Comparison of ENCODE assay signal across 9 cellular contexts in genomic region chr15:58330836-58331561, GRCh38.
DNase-seq lines count a peak whose midpoint lies in the region; ATAC-seq, FAIRE-seq and TF ChIP-seq lines count a peak whose summit lies in the region.
"Had no signal": no experiment of that assay in that cellular context is flagged by ENCODE, and none has a peak within 500 bp of the region (broad histone marks: within the 10 kb centered on the region; RNA-seq: fewer than 3 reads in every experiment).

No MANE protein-coding gene starts in this region.

- TF ChIP-seq POLR2A in spleen (IDR thresholded peaks at IDR 0.05), result no peak
- TF ChIP-seq POLR2A in GM12891 (IDR thresholded peaks at IDR 0.05; ENCODE audit: low read depth, low read length), result no peak

- CTCF ChIA-PET in activated CD4-positive, alpha-beta memory T cell treated with anti-CD3 and anti-CD28 coated beads for 36 hours (lab: Charles Lee), result interaction anchor here (1.4 kb wide), 1 partner anchor 17 kb away, joined by 4 read pairs; no protein-coding TSS in a partner anchor

- FAIRE-seq in GM12891 (lab: Jason Lieb, UNC), result no peak

- H3K4me1 ChIP-seq in hepatocyte (ENCODE audit: insufficient read depth) (peaks cover 35% of the 10 kb centered on the region), spleen (peaks cover 12 to 42% (median 30%) of the 10 kb centered on the region in 6 donors)

- H3K9me3 Mint-ChIP-seq in activated CD4-positive, alpha-beta memory T cell treated with anti-CD3 and anti-CD28 coated beads for 36 hours, result peaks cover 8% of the 10 kb centered on the region

- peaks cover 3% of the 10 kb centered on the region for H3K36me3 Mint-ChIP-seq in activated CD4-positive, alpha-beta memory T cell treated with anti-CD3 and anti-CD28 coated beads for 36 hours

- H3K4me1 Mint-ChIP-seq in activated CD4-positive, alpha-beta memory T cell treated with anti-CD3 and anti-CD28 coated beads for 36 hours (ENCODE audit: low read depth), result peaks cover 39% of the 10 kb centered on the region

- no peak for TF ChIP-seq CTCF in hepatocyte (IDR thresholded peaks at IDR 0.05; ENCODE audit: poor library complexity)
- TF ChIP-seq CTCF in spleen (IDR thresholded peaks at IDR 0.05 in 8 of 11, conservative IDR thresholded peaks at IDR 0.05 in 3 of 11), result no peak

- H3K4me2 ChIP-seq in hepatocyte, result peak overlapping the region; percentile 50

- POLR2A ChIA-PET in activated CD4-positive, alpha-beta memory T cell treated with anti-CD3 and anti-CD28 coated beads for 36 hours (lab: Charles Lee), result interaction anchor here (2.1 kb wide), 1 partner anchor 27 kb away, joined by 9 read pairs; no protein-coding TSS in a partner anchor

- H3K79me2 ChIP-seq in hepatocyte, result no peaks in the 10 kb centered on the region

- H3K27me3 ChIP-seq in hepatocyte (no peaks in the 10 kb centered on the region), spleen (replicated peaks in 1 of 7) (no peaks in the 10 kb centered on the region)

- H3K27ac Mint-ChIP-seq in activated CD4-positive, alpha-beta memory T cell treated with anti-CD3 and anti-CD28 coated beads for 36 hours, result peak overlapping the region; percentile 91

- no peaks in the 10 kb centered on the region for H4K20me1 ChIP-seq in hepatocyte (ENCODE audit: insufficient read depth, poor library complexity, severe bottlenecking)

- ATAC-seq in HG02798 (IDR thresholded peaks at IDR 0.05; ENCODE audit: poor library complexity, unreplicated experiment) (no peak), HG03342 (IDR thresholded peaks at IDR 0.05; ENCODE audit: unreplicated experiment) (no peak)

- no peak overlapping the region for H3K4me3 Mint-ChIP-seq in activated CD4-positive, alpha-beta memory T cell treated with anti-CD3 and anti-CD28 coated beads for 36 hours

- WGBS in hepatocyte (ENCODE audit: low lambda C conversion rate, missing lambda C conversion rate), result 34% methylated on average over 8 of the region's 8 CpGs
- WGBS in spleen, 5 donors, result 35 to 60% (median 57%) methylated on average over 7 to 8 of the region's 8 CpGs

- intact Hi-C loops in activated CD4-positive, alpha-beta memory T cell treated with anti-CD3 and anti-CD28 coated beads for 36 hours (cut with micrococcal nuclease), result loop anchor here (5.0 to 10.0 kb wide), 6 partner anchors 91 to 626 kb away; partner anchors contain the start of genes ADAM10, POLR2M and SLTM
- intact Hi-C loops in spleen (cut with DNase I; ENCODE audit: low total_unique reads), result loop anchor here (10.0 kb wide), 1 partner anchor 56 kb away; no protein-coding TSS in a partner anchor

- H3K9me2 ChIP-seq in hepatocyte (replicated peaks; ENCODE audit: insufficient read depth), result no peaks in the 10 kb centered on the region

- H3K9me3 ChIP-seq in hepatocyte (ENCODE audit: low read depth) (peaks cover 7% of the 10 kb centered on the region), spleen (peaks cover 0 to 10% (median 3%) of the 10 kb centered on the region in 8 donors)

- H3K27ac ChIP-seq in hepatocyte, result peak overlapping the region; percentile 96
- peak overlapping the region in 7 of 8 donors; percentile 79 to 91 (median 85) for H3K27ac ChIP-seq in spleen

- H3K36me3 ChIP-seq in hepatocyte (replicated peaks; ENCODE audit: insufficient read depth, low read depth), result no peaks in the 10 kb centered on the region
- H3K36me3 ChIP-seq in spleen, result no peaks in the 10 kb centered on the region

- no peak overlapping the region for H2AFZ ChIP-seq in hepatocyte

- peaks cover 4% of the 10 kb centered on the region for H3K27me3 Mint-ChIP-seq in activated CD4-positive, alpha-beta memory T cell treated with anti-CD3 and anti-CD28 coated beads for 36 hours

- H3K4me3 ChIP-seq in hepatocyte (no peak overlapping the region), spleen (peak overlapping the region in 1 of 8 donors; percentile 26)

- DNase-seq in DMS79 treated with DMSO at 0.1 percent for 48 hours (lab: John Stamatoyannopoulos, UW) (peak; percentile 36), DMS79 (lab: John Stamatoyannopoulos, UW) (no peak), hepatocyte (ENCODE audit: low spot score) (no peak), spleen (no peak), GM12891 (ENCODE audit: insufficient read length, low spot score) (no peak)
- no peak for DNase-seq in activated CD4-positive, alpha-beta memory T cell treated with anti-CD3 and anti-CD28 coated beads for 36 hours
- DNase-seq: T-helper 9 cell had no signal

TF ChIP-seq in GM12891, 5 proteins besides CTCF, POLR2A, EP300 and RAD21:
- no peak for TF ChIP-seq POU2F2 (IDR thresholded peaks at IDR 0.05; ENCODE audit: low read depth, low read length)
- TF ChIP-seq TAF1 (IDR thresholded peaks at IDR 0.05; ENCODE audit: low read depth, low read length), result no peak
- no peak for TF ChIP-seq PAX5 (IDR thresholded peaks at IDR 0.05; ENCODE audit: insufficient read depth, low read length, severe bottlenecking)
- no peak for TF ChIP-seq POLR2AphosphoS5 (IDR thresholded peaks at IDR 0.05; ENCODE audit: low read depth, low read length)
- no peak for TF ChIP-seq SPI1 (IDR thresholded peaks at IDR 0.05; ENCODE audit: low read depth, low read length)
TF ChIP-seq in GM12891: peak in this region for 0.
